ENCODE assay signal across 8 cellular contexts in the genomic region with DNA sequence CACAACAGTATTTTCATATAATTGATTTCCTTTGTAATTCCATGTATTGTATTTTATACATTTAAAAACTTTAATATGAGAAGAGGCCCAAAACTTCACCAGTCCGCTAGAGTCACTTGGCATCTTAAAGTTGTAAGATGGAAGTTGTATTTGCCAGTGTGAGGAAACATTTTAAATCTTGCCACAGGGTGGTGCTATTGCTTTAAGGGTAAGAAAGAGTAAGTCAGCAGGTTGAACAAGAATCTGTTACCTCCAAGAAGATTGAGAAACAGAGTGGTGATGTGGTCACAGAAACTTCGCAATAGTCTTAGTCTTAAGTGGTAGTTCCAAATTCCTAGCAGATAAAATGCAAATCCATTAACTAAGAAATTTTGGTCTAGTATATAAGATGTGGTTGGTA. TPM values are rescaled to one million over a fixed set of nuclear protein-coding genes. Genes with fewer than 3 reads are reported as not detected.
DNase-seq lines count a peak whose midpoint lies in the region; ATAC-seq, FAIRE-seq and TF ChIP-seq lines count a peak whose summit lies in the region.

No MANE protein-coding gene starts in this region.

- intact Hi-C loops in MCF 10A (cut with micrococcal nuclease) (loop anchor here (1.0 to 10.0 kb wide), 4 partner anchors 52 to 610 kb away; no protein-coding TSS in a partner anchor), kidney (cut with DNase I) (no loop called here)

- H3K9me3 Mint-ChIP-seq in MCF 10A (ENCODE audit: unreplicated experiment): no peaks in the 10 kb centered on the region
- peaks cover 2% of the 10 kb centered on the region for H3K9me3 Mint-ChIP-seq in stimulated activated memory B cell treated with anti-CD40 and anti-IgM and Interleukin-4, amounts not matched to agents 10 μg/mL and 1 μg/mL and 100 μg/mL, for 72 hours

- H2AFZ ChIP-seq in OCI-LY3 (ENCODE audit: low read depth, low read length): peak overlapping the region; percentile 12; the same call in 1 of the 2 replicates

- peaks cover 11% of the 10 kb centered on the region for H3K4me1 Mint-ChIP-seq in MCF 10A (ENCODE audit: insufficient read depth, unreplicated experiment)
- H3K4me1 Mint-ChIP-seq in stimulated activated memory B cell treated with anti-CD40 and anti-IgM and Interleukin-4, amounts not matched to agents 10 μg/mL and 1 μg/mL and 100 μg/mL, for 72 hours: peaks cover 25% of the 10 kb centered on the region

- H3K36me3 ChIP-seq in OCI-LY3 (replicated peaks; ENCODE audit: low read depth, low read length) (no peaks in the 10 kb centered on the region), kidney (ENCODE audit: control insufficient read depth in 1 of 2, insufficient read depth in 2 of 2, low read length in 2 of 2) (no peaks in the 10 kb centered on the region)

- BruUV-seq in MCF 10A (replicated peaks; lab: Mats Ljungman, UMichigan): no TSS peak

- TF ChIP-seq EP300 in Ishikawa (IDR thresholded peaks at IDR 0.05; ENCODE audit: borderline replicate concordance): no peak

- FAIRE-seq in kidney (lab: Jason Lieb, UNC): peak; percentile 65

- no peaks in the 10 kb centered on the region for H3K79me2 ChIP-seq in OCI-LY3 (ENCODE audit: low read length)

- H3K9ac ChIP-seq in OCI-LY3 (ENCODE audit: low read length): no peak overlapping the region
- H3K9ac ChIP-seq in kidney (ENCODE audit: low read length in 2 of 2): no peak overlapping the region

- H3K36me3 Mint-ChIP-seq in MCF 10A (ENCODE audit: insufficient read depth, unreplicated experiment): no peaks in the 10 kb centered on the region
- no peaks in the 10 kb centered on the region for H3K36me3 Mint-ChIP-seq in stimulated activated memory B cell treated with anti-CD40 and anti-IgM and Interleukin-4, amounts not matched to agents 10 μg/mL and 1 μg/mL and 100 μg/mL, for 72 hours

- H3K27ac Mint-ChIP-seq in MCF 10A (ENCODE audit: low read depth, unreplicated experiment): no peak overlapping the region
- no peak overlapping the region for H3K27ac Mint-ChIP-seq in stimulated activated memory B cell treated with anti-CD40 and anti-IgM and Interleukin-4, amounts not matched to agents 10 μg/mL and 1 μg/mL and 100 μg/mL, for 72 hours

- H3K4me3 ChIP-seq in OCI-LY3 (ENCODE audit: low read length) (no peak overlapping the region), kidney (ENCODE audit: low read length in 2 of 2) (no peak overlapping the region)

- TF ChIP-seq RAD21 in Ishikawa (IDR thresholded peaks at IDR 0.05; ENCODE audit: low read depth): peak; percentile 90

- DNase-seq in COR-L47 (lab: John Stamatoyannopoulos, UW) (peak; percentile 65), MCF 10A (ENCODE audit: unreplicated experiment) (peak; percentile 93), kidney (no peak)
- DNase-seq in activated CD8-positive, alpha-beta memory T cell treated with anti-CD3 and anti-CD28 coated beads for 24 hours: no peak

- no peak overlapping the region for H3K4me3 Mint-ChIP-seq in MCF 10A (ENCODE audit: unreplicated experiment)
- H3K4me3 Mint-ChIP-seq in stimulated activated memory B cell treated with anti-CD40 and anti-IgM and Interleukin-4, amounts not matched to agents 10 μg/mL and 1 μg/mL and 100 μg/mL, for 72 hours: no peak overlapping the region

- CTCF ChIA-PET in MCF 10A (lab: Yijun Ruan, JAX): interaction anchor here (0.6 to 8.0 kb wide), 10 partner anchors 9 to 521 kb away, joined by 3 to 141 read pairs (median 4); no protein-coding TSS in a partner anchor

- H4K20me1 ChIP-seq in OCI-LY3 (ENCODE audit: insufficient read depth, low read length): no peaks in the 10 kb centered on the region

- peak overlapping the region; percentile 25 for H3K4me2 ChIP-seq in OCI-LY3 (ENCODE audit: low read length)

- no peaks in the 10 kb centered on the region for H3K27me3 ChIP-seq in OCI-LY3 (ENCODE audit: low read depth, low read length)

- POLR2A ChIA-PET in MCF 10A (lab: Yijun Ruan, JAX): interaction anchor here (1.0 kb wide), 1 partner anchor 47 kb away, joined by 3 read pairs; no protein-coding TSS in a partner anchor

- H3K27me3 Mint-ChIP-seq in MCF 10A (ENCODE audit: insufficient read depth, unreplicated experiment): no peaks in the 10 kb centered on the region
- H3K27me3 Mint-ChIP-seq in stimulated activated memory B cell treated with anti-CD40 and anti-IgM and Interleukin-4, amounts not matched to agents 10 μg/mL and 1 μg/mL and 100 μg/mL, for 72 hours: no peaks in the 10 kb centered on the region

- no peak overlapping the region for H3K27ac ChIP-seq in OCI-LY3 (ENCODE audit: low read length)
- H3K27ac ChIP-seq in kidney (ENCODE audit: low read depth in 2 of 2, low read length in 2 of 2): no peak overlapping the region

- H3K9me3 ChIP-seq in OCI-LY3 (ENCODE audit: insufficient read depth, low read length) (no peaks in the 10 kb centered on the region), kidney (ENCODE audit: control insufficient read depth in 1 of 2, low read length in 2 of 2) (no peaks in the 10 kb centered on the region)

- peak; percentile 72 for ATAC-seq in GM18870 (IDR thresholded peaks at IDR 0.05; ENCODE audit: unreplicated experiment)
- peak; percentile 56 for ATAC-seq in stimulated activated memory B cell treated with anti-CD40 and anti-IgM and Interleukin-4, amounts not matched to agents 10 μg/mL and 1 μg/mL and 100 μg/mL, for 72 hours

- TF ChIP-seq CTCF in OCI-LY3 (IDR thresholded peaks at IDR 0.05; ENCODE audit: low read depth, low read length) (peak; percentile 81), MCF 10A (IDR thresholded peaks at IDR 0.05; ENCODE audit: unreplicated experiment) (peak; percentile 72), kidney (IDR thresholded peaks at IDR 0.05; ENCODE audit: borderline replicate concordance, extremely low read depth, insufficient read depth) (peak; percentile 61)

- peaks cover 24% of the 10 kb centered on the region for H3K4me1 ChIP-seq in OCI-LY3 (ENCODE audit: low read length)
- H3K4me1 ChIP-seq in kidney (ENCODE audit: control insufficient read depth in 1 of 2, insufficient read depth in 1 of 2, low read depth in 1 of 2, low read length in 2 of 2): no peaks in the 10 kb centered on the region

TF ChIP-seq in Ishikawa, 13 proteins besides CTCF, POLR2A, EP300 and RAD21:
- peak; percentile 53; the same call in 1 of the 2 replicates for TF ChIP-seq CEBPB (IDR thresholded peaks at IDR 0.05)
- TF ChIP-seq YY1 (IDR thresholded peaks at IDR 0.05; ENCODE audit: low read depth): no peak

RNA-seq across cellular contexts. Expression of a gene that starts 39.8 kb away (rescaled TPM):
- total RNA-seq in MCF 10A (2022) (13.9 and 18.2 TPM in 2 replicates), kidney (19.5 TPM)
- polyA plus RNA-seq in kidney (ENCODE audit: insufficient read depth, low read depth, low replicate concordance): 9.5 TPM

Comparison
In these comparisons a context has a peak if more than half of its experiments do, and no peak if none do; other contexts are left out.
1. DNase-seq: peak in COR-L47 (single experiment) and MCF 10A (single experiment); none in kidney (single experiment) and activated CD8-positive, alpha-beta memory T cell treated with anti-CD3 and anti-CD28 coated beads for 24 hours (single experiment).
2. Peak in every context shown above with its lines, with median percentiles within 50 percentile points of each other: CTCF ChIP-seq.